26 cellular contexts compared by ENCODE assay signal in genomic region chr1:119083980-119084379, GRCh38.
"Had no signal": no experiment of that assay in that cellular context is flagged by ENCODE, and none has a peak within 500 bp of the region (broad histone marks: within the 10 kb centered on the region; RNA-seq: fewer than 3 reads in every experiment).

No MANE protein-coding gene starts in this region.

- H3K27ac ChIP-seq: hepatocyte, transverse colon had no signal

- ATAC-seq: gastrocnemius medialis; left colon; naive thymus-derived CD8-positive, alpha-beta T cell; right cardiac atrium; T-helper 17 cell; WTC11 had no signal

- H3K36me3 ChIP-seq: breast epithelium, gastrocnemius medialis, suprapubic skin, transverse colon had no signal

- H3K4me1 ChIP-seq: parathyroid adenoma, transverse colon had no signal

- DNase-seq: activated CD4-positive, alpha-beta memory T cell treated with anti-CD3 and anti-CD28 coated beads, Interleukin-2, amount 10 ng/mL, durations not matched to agents 7 days and 5 days; activated CD4-positive, alpha-beta T cell treated with anti-CD3 and anti-CD28 coated beads for 1 hour; activated CD4-positive, alpha-beta T cell treated with anti-CD3 and anti-CD28 coated beads, Interleukin-2, amount 10 ng/mL, durations not matched to agents 7 days and 5 days; activated CD8-positive, alpha-beta memory T cell treated with anti-CD3 and anti-CD28 coated beads, Interleukin-2, amount 50 U/mL, for 48 hours; activated gamma-delta T cell treated with Interleukin-2 at 50 U/mL for 16 hours; activated T-cell treated with anti-CD3 and anti-CD28 coated beads, Interleukin-2, amount 50 U/mL, for 24 hours; central memory CD4-positive, alpha-beta T cell; effector memory CD4-positive, alpha-beta T cell; gastrocnemius medialis; glutamatergic neuron; left colon; mesenchymal stem cell; naive thymus-derived CD8-positive, alpha-beta T cell; nucleus accumbens; right cardiac atrium; stimulated activated CD4-positive, alpha-beta T cell treated with anti-CD3 and anti-CD28 coated beads, Interleukin-15, amount 100 ng/mL, for 24 hours; stimulated activated CD4-positive, alpha-beta T cell treated with anti-CD3 and anti-CD28 coated beads, Interleukin-2, amount 100 ng/mL, for 24 hours; stimulated activated naive CD4-positive, alpha-beta T cell; T-helper 17 cell; T1000; transverse colon had no signal

- H3K4me3 ChIP-seq: hepatocyte, suprapubic skin, transverse colon had no signal

- H3K9me3 ChIP-seq: breast epithelium, gastrocnemius medialis, suprapubic skin, transverse colon had no signal

- H3K27me3 ChIP-seq: breast epithelium, gastrocnemius medialis, hepatocyte, suprapubic skin, transverse colon had no signal
